10 cellular contexts compared by ENCODE assay signal in the genomic region with DNA sequence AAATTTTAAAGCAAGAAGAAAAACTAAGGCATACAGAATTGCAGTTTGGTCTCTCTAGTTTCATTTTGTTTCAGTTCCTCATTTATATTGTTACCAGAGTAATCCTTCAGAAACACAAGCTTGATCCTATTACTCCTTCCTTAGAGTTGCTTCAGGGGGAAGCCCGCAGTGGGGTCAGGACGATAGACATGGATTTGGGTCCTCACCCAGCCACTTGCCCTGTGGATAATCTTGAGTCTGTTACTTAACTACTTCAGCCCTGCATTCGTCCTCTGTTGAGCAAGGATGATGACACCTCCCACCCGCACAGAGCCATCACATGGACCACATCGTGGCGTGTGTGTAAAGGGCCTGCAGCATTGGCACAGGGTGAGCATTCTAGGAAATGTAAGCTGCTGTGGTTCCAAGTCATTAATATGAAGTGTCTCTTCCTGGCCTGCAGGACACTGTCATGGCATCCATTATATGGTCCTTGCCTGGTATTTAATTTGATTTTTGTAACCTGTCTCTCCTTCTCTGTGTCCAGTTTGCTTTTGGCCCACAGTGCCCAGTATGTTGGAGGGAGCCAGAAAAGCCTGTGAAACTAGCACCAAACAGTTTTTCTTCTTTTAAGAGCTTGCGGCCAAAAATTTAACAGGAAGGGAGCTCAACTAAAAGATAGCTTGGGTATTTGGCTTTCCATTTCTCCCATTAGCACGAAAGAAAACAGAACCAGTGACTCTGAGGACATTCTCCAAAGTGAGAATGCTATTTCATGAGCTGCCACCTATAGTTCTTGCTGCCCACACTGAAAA.
DNase-seq lines count a peak whose midpoint lies in the region; ATAC-seq, FAIRE-seq and TF ChIP-seq lines count a peak whose summit lies in the region.
"Had no signal": no experiment of that assay in that cellular context is flagged by ENCODE, and none has a peak within 500 bp of the region (broad histone marks: within the 10 kb centered on the region; RNA-seq: fewer than 3 reads in every experiment).

No MANE protein-coding gene starts in this region.

- H3K4me2 ChIP-seq in HepG2 (ENCODE audit: low read depth, low read length), result no peak overlapping the region

- H3K36me3 ChIP-seq in HepG2 (replicated peaks in 1 of 2; ENCODE audit: control insufficient read depth in 1 of 2, insufficient read depth in 2 of 2, low read length in 2 of 2) (peaks cover 0 to 7% of the 10 kb centered on the region in 2 experiments; a peak in 1 of 5 replicates), vagina (no peaks in the 10 kb centered on the region)

- 97% methylated on average over 8 of the region's 8 CpGs for WGBS in HepG2 (ENCODE audit: low lambda C conversion rate)

- no peak for TF ChIP-seq RAD21 in HepG2 (CRISPR knock-in tag; IDR thresholded peaks at IDR 0.05)

- POLR2A ChIA-PET in HepG2 (lab: Yijun Ruan, JAX), result no interaction called here

- intact Hi-C loops in HepG2 (cut with micrococcal nuclease; ENCODE audit: unreplicated experiment), result loop anchor here (1.0 kb wide), 1 partner anchor 9 kb away; no protein-coding TSS in a partner anchor
- intact Hi-C loops in vagina (cut with DNase I), result no loop called here
- intact Hi-C loops in posterior cingulate gyrus (cut with DNase I), result loop anchor here (5.0 kb wide), 1 partner anchor 57 kb away; no protein-coding TSS in a partner anchor

- FAIRE-seq in HepG2 (lab: Jason Lieb, UNC), result no peak

- BruUV-seq in HepG2 (replicated peaks; lab: Mats Ljungman, UMichigan), result no TSS peak

- peaks cover 70% of the 10 kb centered on the region for H3K4me1 ChIP-seq in HepG2 (ENCODE audit: insufficient read depth, low read length)
- H3K4me1 ChIP-seq in vagina, result peaks cover 62% of the 10 kb centered on the region

- no peaks in the 10 kb centered on the region for H4K20me1 ChIP-seq in HepG2 (ENCODE audit: insufficient read depth, low read length)

- peak; percentile 82 for DNase-seq in SIG-M5 treated with dmso at 0.1 percent for 504 hours (lab: John Stamatoyannopoulos, UW; ENCODE audit: unreplicated experiment)
- DNase-seq in SIG-M5 (lab: John Stamatoyannopoulos, UW), result no peak
- DNase-seq in NCI-H82 treated with DMSO at 0.1 percent for 48 hours (lab: John Stamatoyannopoulos, UW; ENCODE audit: unreplicated experiment), result peak; percentile 47
- no peak for DNase-seq in HepG2 (ENCODE audit: low spot score)
- no peak for DNase-seq in vagina (ENCODE audit: extremely low spot score in 2 of 2)
- no peak for DNase-seq in posterior cingulate gyrus
- DNase-seq in dedifferentiated amniotic fluid mesenchymal stem cell (ENCODE audit: extremely low spot score), result no peak
- DNase-seq: naive thymus-derived CD8-positive, alpha-beta T cell; NCI-H1092 treated with DMSO at 0.1 percent for 48 hours had no signal

- ATAC-seq in HepG2 (no peak), GM18861 (IDR thresholded peaks at IDR 0.05; ENCODE audit: unreplicated experiment) (no peak)
- ATAC-seq: naive thymus-derived CD8-positive, alpha-beta T cell had no signal

- no peak overlapping the region for H3K9ac ChIP-seq in HepG2 (ENCODE audit: insufficient read depth, low read depth, low read length)

- H3K27ac ChIP-seq in HepG2 (ENCODE audit: extremely low read length, insufficient read depth, low read length) (no peak overlapping the region), vagina (peak overlapping the region; percentile 3)

- peaks cover 6% of the 10 kb centered on the region for H3K79me2 ChIP-seq in HepG2 (ENCODE audit: insufficient read depth, low read length)

- no peak overlapping the region for H2AFZ ChIP-seq in HepG2 (ENCODE audit: low read length)

- TF ChIP-seq EP300 in HepG2 (IDR thresholded peaks at IDR 0.05; ENCODE audit: low read depth in 2 of 2, low read length in 2 of 2) (no peak), HepG2 (CRISPR knock-in tag; IDR thresholded peaks at IDR 0.05; ENCODE audit: borderline replicate concordance) (no peak)

- H3K9me3 ChIP-seq in HepG2 (ENCODE audit: low read length) (no peaks in the 10 kb centered on the region), vagina (no peaks in the 10 kb centered on the region)

- TF ChIP-seq POLR2A in HepG2 (IDR thresholded peaks at IDR 0.05; ENCODE audit: insufficient read depth in 1 of 2, low read depth in 2 of 2, low read length in 2 of 2) (no peak), vagina (IDR thresholded peaks at IDR 0.05) (no peak)

- H3K4me3 ChIP-seq in HepG2 (replicated peaks in 1 of 3; ENCODE audit: insufficient read depth in 1 of 3, low read depth in 2 of 3, low read length in 3 of 3), result no peak overlapping the region
- no peak overlapping the region for H3K4me3 ChIP-seq in vagina

- in situ Hi-C loops in HepG2 (cut with HindIII; ENCODE audit: extremely low pct_ligation_motif_present, low pct_unique_long_range_greater_than_20kb), result no loop called here

- TF ChIP-seq CTCF in HepG2 (CRISPR knock-in tag; IDR thresholded peaks at IDR 0.05), result no peak
- TF ChIP-seq CTCF in vagina (IDR thresholded peaks at IDR 0.05), result no peak

- no peaks in the 10 kb centered on the region for H3K27me3 ChIP-seq in HepG2 (ENCODE audit: control insufficient read depth in 1 of 2, insufficient read depth in 2 of 2, low read length in 2 of 2)
- no peaks in the 10 kb centered on the region for H3K27me3 ChIP-seq in vagina

- CTCF ChIA-PET in HepG2 (lab: Yijun Ruan, JAX; ENCODE audit: low intra/inter-chr PET ratio, low total read pairs), result no interaction called here

TF ChIP-seq in HepG2, 621 proteins besides CTCF, POLR2A, EP300 and RAD21:
- TF ChIP-seq, protein P1, sequence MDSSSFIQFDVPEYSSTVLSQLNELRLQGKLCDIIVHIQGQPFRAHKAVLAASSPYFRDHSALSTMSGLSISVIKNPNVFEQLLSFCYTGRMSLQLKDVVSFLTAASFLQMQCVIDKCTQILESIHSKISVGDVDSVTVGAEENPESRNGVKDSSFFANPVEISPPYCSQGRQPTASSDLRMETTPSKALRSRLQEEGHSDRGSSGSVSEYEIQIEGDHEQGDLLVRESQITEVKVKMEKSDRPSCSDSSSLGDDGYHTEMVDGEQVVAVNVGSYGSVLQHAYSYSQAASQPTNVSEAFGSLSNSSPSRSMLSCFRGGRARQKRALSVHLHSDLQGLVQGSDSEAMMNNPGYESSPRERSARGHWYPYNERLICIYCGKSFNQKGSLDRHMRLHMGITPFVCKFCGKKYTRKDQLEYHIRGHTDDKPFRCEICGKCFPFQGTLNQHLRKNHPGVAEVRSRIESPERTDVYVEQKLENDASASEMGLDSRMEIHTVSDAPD (CRISPR knock-in tag; IDR thresholded peaks at IDR 0.05), result no peak
- TF ChIP-seq RBM22 (optimal IDR thresholded peaks at IDR 0.05; ENCODE audit: low read length), result peak; percentile 40

Comparison
In these comparisons a context has a peak if more than half of its experiments do, and no peak if none do; other contexts are left out.
1. DNase-seq: peak in SIG-M5 treated with dmso at 0.1 percent for 504 hours (single experiment) and NCI-H82 treated with DMSO at 0.1 percent for 48 hours (single experiment); none in SIG-M5 (single experiment), HepG2 (single experiment), vagina (0 of 2), posterior cingulate gyrus (0 of 10) and dedifferentiated amniotic fluid mesenchymal stem cell (single experiment).